Comparison of ENCODE assay signal across 8 cellular contexts in genomic region chr20:38726849-38727601, GRCh38. TPM values are rescaled to one million over a fixed set of nuclear protein-coding genes. Genes with fewer than 3 reads are reported as not detected.
DNase-seq lines count a peak whose midpoint lies in the region; ATAC-seq and TF ChIP-seq lines count a peak whose summit lies in the region.

No MANE protein-coding gene starts in this region.

- CTCF ChIA-PET in MCF 10A (lab: Yijun Ruan, JAX), result interaction anchor here (2.2 kb wide), 1 partner anchor 15 kb away, joined by 8 read pairs; no protein-coding TSS in a partner anchor

- no TSS peak for BruUV-seq in MCF 10A (replicated peaks; lab: Mats Ljungman, UMichigan)

- peak; percentile 12 for TF ChIP-seq CTCF in MCF 10A (IDR thresholded peaks at IDR 0.05; ENCODE audit: unreplicated experiment)
- no peak for TF ChIP-seq CTCF in breast epithelium (IDR thresholded peaks at IDR 0.05)

- POLR2A ChIA-PET in MCF 10A (lab: Yijun Ruan, JAX), result interaction anchor here (0.6 kb wide), 1 partner anchor 95 kb away, joined by 3 read pairs; no protein-coding TSS in a partner anchor

- no peaks in the 10 kb centered on the region for H3K36me3 ChIP-seq in breast epithelium

- no peak for DNase-seq in MCF 10A (ENCODE audit: unreplicated experiment)
- DNase-seq in breast epithelium (ENCODE audit: low spot score in 2 of 2), result no peak
- DNase-seq in activated CD4-positive, alpha-beta T cell treated with anti-CD3 and anti-CD28 coated beads for 48 hours, result peak; percentile 89
- DNase-seq in erythroblast (lab: John Stamatoyannopoulos, UW), result peak; percentile 80 to 83
- DNase-seq in stimulated activated CD4-positive, alpha-beta T cell treated with anti-CD3 and anti-CD28 coated beads, Interleukin-4, amount 100 ng/mL, for 48 hours (ENCODE audit: low read depth in 2 of 2), result peak; percentile 64 to 77
- DNase-seq in NCI-H2107 treated with DMSO at 0.1 percent for 48 hours (lab: John Stamatoyannopoulos, UW; ENCODE audit: unreplicated experiment), result no peak
- no peak for DNase-seq in DMS114 treated with DMSO at 0.1 percent for 48 hours (lab: John Stamatoyannopoulos, UW; ENCODE audit: unreplicated experiment)

- intact Hi-C loops in MCF 10A (cut with micrococcal nuclease), result no loop called here
- intact Hi-C loops in breast epithelium (cut with DNase I; ENCODE audit: low total_unique reads), result no loop called here

- no peak for ATAC-seq in HG03521 (IDR thresholded peaks at IDR 0.05; ENCODE audit: unreplicated experiment)

- no peak for TF ChIP-seq POLR2A in breast epithelium (IDR thresholded peaks at IDR 0.05)
- no peak for TF ChIP-seq POLR2A in erythroblast (IDR thresholded peaks at IDR 0.05; ENCODE audit: low read length)

- peaks cover 6% of the 10 kb centered on the region for H3K4me1 Mint-ChIP-seq in MCF 10A (ENCODE audit: insufficient read depth, unreplicated experiment)

- no peaks in the 10 kb centered on the region for H3K4me1 ChIP-seq in breast epithelium

- no peak overlapping the region for H3K27ac Mint-ChIP-seq in MCF 10A (ENCODE audit: low read depth, unreplicated experiment)

- no peaks in the 10 kb centered on the region for H3K9me3 ChIP-seq in breast epithelium

- H3K27me3 Mint-ChIP-seq in MCF 10A (ENCODE audit: insufficient read depth, unreplicated experiment), result peaks cover 93% of the 10 kb centered on the region

- no peak overlapping the region for H3K4me3 ChIP-seq in breast epithelium

- H3K27me3 ChIP-seq in breast epithelium, result peaks cover 15 to 98% of the 10 kb centered on the region in 2 donors

- no peaks in the 10 kb centered on the region for H3K9me3 Mint-ChIP-seq in MCF 10A (ENCODE audit: unreplicated experiment)

- no peak overlapping the region for H3K27ac ChIP-seq in breast epithelium

- H3K36me3 Mint-ChIP-seq in MCF 10A (ENCODE audit: insufficient read depth, unreplicated experiment), result no peaks in the 10 kb centered on the region

- no peak overlapping the region for H3K4me3 Mint-ChIP-seq in MCF 10A (ENCODE audit: unreplicated experiment)

RNA-seq across cellular contexts. Expression of gene SLC32A1, which starts 2.7 kb away (rescaled TPM):
- total RNA-seq in MCF 10A (2022) (not detected in 2 replicates), breast epithelium (not detected)

RNA-seq across cellular contexts. Expression of gene ACTR5, which starts 21.2 kb away (rescaled TPM):
- total RNA-seq in MCF 10A (2022), result 6.0 and 6.9 TPM in 2 replicates
- 10 to 100 TPM in 2 of 3 donors, 1 to 10 TPM in 1; 8.5 to 15.4 (median 13.0) TPM for total RNA-seq in breast epithelium

Comparison
In these comparisons a context has a peak if more than half of its experiments do, and no peak if none do; other contexts are left out.
1. DNase-seq: peak in activated CD4-positive, alpha-beta T cell treated with anti-CD3 and anti-CD28 coated beads for 48 hours (single experiment), erythroblast (2 of 2) and stimulated activated CD4-positive, alpha-beta T cell treated with anti-CD3 and anti-CD28 coated beads, Interleukin-4, amount 100 ng/mL, for 48 hours (2 of 2); none in MCF 10A (single experiment), breast epithelium (0 of 2), NCI-H2107 treated with DMSO at 0.1 percent for 48 hours (single experiment) and DMS114 treated with DMSO at 0.1 percent for 48 hours (single experiment).